In the genomic region with DNA sequence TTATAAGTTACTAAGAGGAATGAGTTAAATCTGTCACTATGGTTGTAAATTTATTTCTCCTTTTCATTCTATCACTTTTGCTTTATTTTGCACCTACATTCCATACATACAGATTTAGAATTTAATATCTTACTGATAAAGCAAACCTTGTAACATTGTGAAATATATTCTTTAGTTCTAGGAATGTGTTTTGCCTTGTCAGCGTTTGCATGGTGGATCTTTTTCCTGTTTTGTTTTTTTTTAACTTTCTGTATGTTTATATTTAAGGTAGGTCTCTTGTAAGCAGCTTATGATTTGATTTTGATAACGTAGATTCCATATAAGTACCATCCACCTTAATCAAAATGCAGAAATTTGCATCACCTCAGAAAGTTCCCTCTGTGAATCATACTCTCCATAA, we compare ENCODE assay signal across 16 cellular contexts. TPM values are rescaled to one million over a fixed set of nuclear protein-coding genes. Genes with fewer than 3 reads are reported as not detected.
DNase-seq lines count a peak whose midpoint lies in the region; ATAC-seq, FAIRE-seq and TF ChIP-seq lines count a peak whose summit lies in the region.
"Had no signal": no experiment of that assay in that cellular context is flagged by ENCODE, and none has a peak within 500 bp of the region (broad histone marks: within the 10 kb centered on the region; RNA-seq: fewer than 3 reads in every experiment).

No MANE protein-coding gene starts in this region.

- H3K4me3 Mint-ChIP-seq in activated T-cell treated with anti-CD3 and anti-CD28 coated beads, Interleukin-2, amount 50 U/mL, for 24 hours, result no peak overlapping the region
- H3K4me3 Mint-ChIP-seq in activated T-cell treated with anti-CD3 and anti-CD28 coated beads, Interleukin-2, amount 50 U/mL, for 4 hours, result no peak overlapping the region
- H3K4me3 Mint-ChIP-seq: B cell; CD8-positive, alpha-beta T cell; H9 had no signal

- H2BK5ac ChIP-seq in IMR-90 (ENCODE audit: low read depth, low read length, poor library complexity, severe bottlenecking) (no peak overlapping the region), H1 (ENCODE audit: low read depth, low read length) (no peak overlapping the region)

- no peak overlapping the region for H3K14ac ChIP-seq in IMR-90 (replicated peaks; ENCODE audit: low read depth, low read length)
- no peak overlapping the region for H3K14ac ChIP-seq in H1 (ENCODE audit: insufficient read length)

- intact Hi-C loops in HepG2 (cut with micrococcal nuclease; ENCODE audit: unreplicated experiment) (loop anchor here (2.0 kb wide), 1 partner anchor 15 kb away; no protein-coding TSS in a partner anchor), right lobe of liver (cut with DNase I) (no loop called here), IMR-90 (cut with micrococcal nuclease) (loop anchor here (5.0 kb wide), 1 partner anchor 51 kb away; no protein-coding TSS in a partner anchor)

- 96% methylated on average over 2 of the region's 2 CpGs for WGBS in HepG2 (ENCODE audit: low lambda C conversion rate)
- WGBS in right lobe of liver (ENCODE audit: insufficient coverage, low coverage, low lambda C conversion rate, missing lambda C conversion rate), result 75% methylated on average over 2 of the region's 2 CpGs
- WGBS in IMR-90 (ENCODE audit: extremely low coverage in 2 of 2, insufficient read length in 1 of 2), 2 experiments, result no CpG with 5 or more reads among the region's 2 CpGs
- 91% methylated on average over 2 of the region's 2 CpGs; no CpG with 5 or more reads in 1 of the 2 experiments for WGBS in H1 (ENCODE audit: extremely low coverage in 1 of 2, insufficient coverage in 1 of 2, insufficient read length in 1 of 2, insufficient replicate concordance in 2 of 2, low coverage in 1 of 2, low lambda C conversion rate in 2 of 2, missing lambda C conversion rate in 1 of 2), 2 experiments

- H2BK120ac ChIP-seq in IMR-90 (ENCODE audit: low read depth, low read length) (no peak overlapping the region), H1 (replicated peaks; ENCODE audit: low read depth, low read length) (no peak overlapping the region)

- no peak overlapping the region for H2AK5ac ChIP-seq in IMR-90 (ENCODE audit: low read depth, low read length)
- no peak overlapping the region for H2AK5ac ChIP-seq in H1 (ENCODE audit: low read depth, low read length)

- DNase-seq in activated T-cell treated with anti-CD3 and anti-CD28 coated beads, Interleukin-2, amount 50 U/mL, for 24 hours, result no peak
- no peak for DNase-seq in activated T-cell treated with anti-CD3 and anti-CD28 coated beads, Interleukin-2, amount 50 U/mL, for 4 hours
- no peak for DNase-seq in HepG2 (ENCODE audit: low spot score)
- DNase-seq in right lobe of liver, result no peak
- no peak for DNase-seq in IMR-90
- no peak for DNase-seq in H1 (ENCODE audit: low read depth in 1 of 2, low spot score in 2 of 2)
- DNase-seq: 8988T; Calu3; CD8-positive, alpha-beta T cell; DMS79 treated with DMSO at 0.1 percent for 48 hours; GF-D8; GOT3; H9 had no signal

- H3K23me2 ChIP-seq in H1 (ENCODE audit: low read depth, low read length), result no peaks in the 10 kb centered on the region

- peak overlapping the region; percentile 23 for H3K27ac Mint-ChIP-seq in activated T-cell treated with anti-CD3 and anti-CD28 coated beads, Interleukin-2, amount 50 U/mL, for 24 hours
- H3K27ac Mint-ChIP-seq: B cell; CD8-positive, alpha-beta T cell; H9 had no signal

- TF ChIP-seq EP300 in HepG2 (IDR thresholded peaks at IDR 0.05; ENCODE audit: low read depth in 2 of 2, low read length in 2 of 2) (no peak), HepG2 (CRISPR knock-in tag; IDR thresholded peaks at IDR 0.05; ENCODE audit: borderline replicate concordance) (no peak), H1 (IDR thresholded peaks at IDR 0.05; ENCODE audit: borderline replicate concordance in 1 of 2, low read depth in 2 of 2, low read length in 2 of 2) (no peak)

- ATAC-seq in activated T-cell treated with anti-CD3 and anti-CD28 coated beads, Interleukin-2, amount 50 U/mL, for 4 hours, result no peak
- ATAC-seq in HepG2 (no peak), right lobe of liver (no peak), IMR-90 (ENCODE audit: low read depth) (no peak), GM21619 (IDR thresholded peaks at IDR 0.05; ENCODE audit: unreplicated experiment) (no peak)
- ATAC-seq: CD8-positive, alpha-beta T cell had no signal

- TF ChIP-seq CTCF in HepG2 (CRISPR knock-in tag; IDR thresholded peaks at IDR 0.05) (no peak), right lobe of liver (IDR thresholded peaks at IDR 0.05) (no peak), IMR-90 (conservative IDR thresholded peaks at IDR 0.05; ENCODE audit: low read depth, low read length) (no peak), H1 (IDR thresholded peaks at IDR 0.05; ENCODE audit: control extremely low read depth in 1 of 3, insufficient read depth in 1 of 3, low read depth in 1 of 3, low read length in 3 of 3) (no peak)

- no peak for TF ChIP-seq RAD21 in HepG2 (CRISPR knock-in tag; IDR thresholded peaks at IDR 0.05)
- no peak for TF ChIP-seq RAD21 in IMR-90 (IDR thresholded peaks at IDR 0.05; ENCODE audit: low read length)
- TF ChIP-seq RAD21 in H1 (IDR thresholded peaks at IDR 0.05 in 1 of 2, conservative IDR thresholded peaks at IDR 0.05 in 1 of 2; ENCODE audit: low read depth in 2 of 2, low read length in 2 of 2), result no peak

- no peak overlapping the region for H3K18ac ChIP-seq in IMR-90 (ENCODE audit: low read depth, low read length)
- H3K18ac ChIP-seq in H1 (ENCODE audit: extremely low read depth, low read length), result no peak overlapping the region

- TF ChIP-seq POLR2A in HepG2 (IDR thresholded peaks at IDR 0.05; ENCODE audit: insufficient read depth in 1 of 2, low read depth in 2 of 2, low read length in 2 of 2) (no peak), right lobe of liver (IDR thresholded peaks at IDR 0.05) (no peak), IMR-90 (IDR thresholded peaks at IDR 0.05; ENCODE audit: low read depth, low read length) (no peak), H1 (IDR thresholded peaks at IDR 0.05; ENCODE audit: control extremely low read depth in 1 of 2, low read depth in 2 of 2, low read length in 2 of 2) (no peak)

- H3K79me2 ChIP-seq in HepG2 (ENCODE audit: insufficient read depth, low read length), result peaks cover 44% of the 10 kb centered on the region
- peaks cover 0 to 68% of the 10 kb centered on the region in 2 experiments; a peak in 2 of 4 replicates for H3K79me2 ChIP-seq in H1 (ENCODE audit: control insufficient read depth in 1 of 2, insufficient read depth in 2 of 2, low read length in 2 of 2)

- H3K9me3 ChIP-seq in HepG2 (ENCODE audit: low read length) (no peaks in the 10 kb centered on the region), right lobe of liver (no peaks in the 10 kb centered on the region), IMR-90 (ENCODE audit: control insufficient read depth, insufficient read depth, low read length) (no peaks in the 10 kb centered on the region), H1 (ENCODE audit: insufficient read depth in 2 of 2, low read depth in 1 of 2, low read length in 1 of 2) (no peaks in the 10 kb centered on the region)
- H3K9me3 ChIP-seq: BLaER1 treated with 17β-estradiol and CSF1 and Interleukin-3, amounts not matched to agents 10 nM and 100 nM had no signal

- no peak overlapping the region for H4K91ac ChIP-seq in IMR-90 (ENCODE audit: insufficient read depth, low read depth, low read length)
- H4K91ac ChIP-seq in H1 (replicated peaks; ENCODE audit: insufficient read length, low read length), result no peak overlapping the region

- H3K9me3 Mint-ChIP-seq in activated T-cell treated with anti-CD3 and anti-CD28 coated beads, Interleukin-2, amount 50 U/mL, for 24 hours, result no peaks in the 10 kb centered on the region
- H3K9me3 Mint-ChIP-seq in activated T-cell treated with anti-CD3 and anti-CD28 coated beads, Interleukin-2, amount 50 U/mL, for 4 hours, result no peaks in the 10 kb centered on the region
- H3K9me3 Mint-ChIP-seq: CD8-positive, alpha-beta T cell; H9 had no signal

- H2BK15ac ChIP-seq in IMR-90 (ENCODE audit: low read depth, low read length), result no peak overlapping the region
- no peak overlapping the region for H2BK15ac ChIP-seq in H1 (ENCODE audit: low read length)

- in situ Hi-C loops in HepG2 (cut with HindIII; ENCODE audit: extremely low pct_ligation_motif_present, low pct_unique_long_range_greater_than_20kb), result no loop called here
- in situ Hi-C loops in IMR-90 (cut with MboI; ENCODE audit: low sequenced_read_pairs), result no loop called here

- no peak overlapping the region for H3K56ac ChIP-seq in IMR-90 (ENCODE audit: extremely low read depth, insufficient read depth, low read length)
- no peak overlapping the region for H3K56ac ChIP-seq in H1 (replicated peaks; ENCODE audit: insufficient read length, low read depth, low read length)

- POLR2A ChIA-PET in HepG2 (lab: Yijun Ruan, JAX) (no interaction called here), IMR-90 (lab: Charles Lee; ENCODE audit: unreplicated experiment) (no interaction called here), H1 (lab: Charles Lee; ENCODE audit: partially characterized antibody) (no interaction called here)

- H4K20me1 ChIP-seq in HepG2 (ENCODE audit: insufficient read depth, low read length) (no peaks in the 10 kb centered on the region; the same call in 1 of the 2 replicates), IMR-90 (ENCODE audit: insufficient read depth, low read length) (peaks cover 52% of the 10 kb centered on the region), H1 (replicated peaks in 1 of 2; ENCODE audit: control insufficient read depth in 1 of 2, insufficient read depth in 2 of 2, low read length in 2 of 2) (no peaks in the 10 kb centered on the region)

- H3K4ac ChIP-seq in IMR-90 (ENCODE audit: low read depth, low read length), result no peak overlapping the region
- H3K4ac ChIP-seq in H1 (replicated peaks; ENCODE audit: insufficient read length, low read depth, low read length), result no peak overlapping the region

- H3K27me3 Mint-ChIP-seq in activated T-cell treated with anti-CD3 and anti-CD28 coated beads, Interleukin-2, amount 50 U/mL, for 24 hours, result no peaks in the 10 kb centered on the region
- H3K27me3 Mint-ChIP-seq in activated T-cell treated with anti-CD3 and anti-CD28 coated beads, Interleukin-2, amount 50 U/mL, for 4 hours (ENCODE audit: low read depth), result no peaks in the 10 kb centered on the region
- H3K27me3 Mint-ChIP-seq: B cell had no signal

- peaks cover 0 to 4% of the 10 kb centered on the region in 2 experiments; a peak in 1 of 5 replicates for H3K36me3 ChIP-seq in HepG2 (replicated peaks in 1 of 2; ENCODE audit: control insufficient read depth in 1 of 2, insufficient read depth in 2 of 2, low read length in 2 of 2)
- H3K36me3 ChIP-seq in right lobe of liver, result no peaks in the 10 kb centered on the region
- no peaks in the 10 kb centered on the region for H3K36me3 ChIP-seq in IMR-90 (ENCODE audit: control insufficient read depth, insufficient read depth, low read length)
- H3K36me3 ChIP-seq in H1 (ENCODE audit: control insufficient read depth in 2 of 4, insufficient read depth in 4 of 4, low read length in 3 of 4), result no peaks in the 10 kb centered on the region

- H3K36me3 Mint-ChIP-seq in activated T-cell treated with anti-CD3 and anti-CD28 coated beads, Interleukin-2, amount 50 U/mL, for 24 hours (ENCODE audit: low read depth), result peaks cover 35% of the 10 kb centered on the region
- H3K36me3 Mint-ChIP-seq in activated T-cell treated with anti-CD3 and anti-CD28 coated beads, Interleukin-2, amount 50 U/mL, for 4 hours (ENCODE audit: insufficient read depth), result peaks cover 12% of the 10 kb centered on the region

- H3K23ac ChIP-seq in IMR-90 (ENCODE audit: low read depth, low read length), result no peak overlapping the region
- H3K23ac ChIP-seq in H1 (ENCODE audit: insufficient read length), result no peak overlapping the region

- H3K4me2 ChIP-seq in HepG2 (ENCODE audit: low read depth, low read length) (no peak overlapping the region), IMR-90 (ENCODE audit: low read depth, low read length) (no peak overlapping the region), H1 (ENCODE audit: insufficient read depth in 1 of 2, low read depth in 2 of 2, low read length in 2 of 2) (no peak overlapping the region)

- BruUV-seq in HepG2 (replicated peaks; lab: Mats Ljungman, UMichigan) (no TSS peak), IMR-90 (replicated peaks; lab: Mats Ljungman, UMichigan) (no TSS peak)

- H4K5ac ChIP-seq in IMR-90 (ENCODE audit: low read depth, low read length) (no peak overlapping the region), H1 (ENCODE audit: insufficient read length, low read depth, low read length) (no peak overlapping the region)

- H3K79me1 ChIP-seq in IMR-90 (ENCODE audit: low read depth in 1 of 2, low read length in 2 of 2) (peaks cover 13 to 64% of the 10 kb centered on the region in 2 experiments), H1 (ENCODE audit: low read depth, low read length) (peaks cover 3% of the 10 kb centered on the region; the same call in 1 of the 2 replicates)

- H3K4me3 ChIP-seq in HepG2 (replicated peaks in 1 of 3; ENCODE audit: insufficient read depth in 1 of 3, low read depth in 2 of 3, low read length in 3 of 3), result no peak overlapping the region
- H3K4me3 ChIP-seq in right lobe of liver, result no peak overlapping the region
- H3K4me3 ChIP-seq in IMR-90 (ENCODE audit: insufficient read depth, low read depth, low read length), result no peak overlapping the region
- no peak overlapping the region for H3K4me3 ChIP-seq in H1 (ENCODE audit: extremely low read depth in 1 of 4, insufficient read depth in 2 of 4, low read depth in 3 of 4, low read length in 4 of 4)
- H3K4me3 ChIP-seq: BLaER1 treated with 17β-estradiol and CSF1 and Interleukin-3, amounts not matched to agents 10 nM and 100 nM had no signal

- no peak overlapping the region for H3K27ac ChIP-seq in HepG2 (ENCODE audit: extremely low read length, insufficient read depth, low read length)
- no peak overlapping the region for H3K27ac ChIP-seq in right lobe of liver
- H3K27ac ChIP-seq in IMR-90 (ENCODE audit: insufficient read depth, low read length), result no peak overlapping the region
- no peak overlapping the region for H3K27ac ChIP-seq in H1 (ENCODE audit: low read depth, low read length)
- H3K27ac ChIP-seq: BLaER1 treated with 17β-estradiol and CSF1 and Interleukin-3, amounts not matched to agents 10 nM and 100 nM had no signal

- H3K27me3 ChIP-seq in HepG2 (ENCODE audit: control insufficient read depth in 1 of 2, insufficient read depth in 2 of 2, low read length in 2 of 2) (no peaks in the 10 kb centered on the region), right lobe of liver (no peaks in the 10 kb centered on the region), IMR-90 (ENCODE audit: control insufficient read depth, insufficient read depth, low read length) (no peaks in the 10 kb centered on the region), H1 (replicated peaks in 1 of 4; ENCODE audit: control insufficient read depth in 3 of 4, extremely low read depth in 1 of 4, insufficient read depth in 3 of 4, low read length in 3 of 4) (no peaks in the 10 kb centered on the region)
- H3K27me3 ChIP-seq: BLaER1 treated with 17β-estradiol and CSF1 and Interleukin-3, amounts not matched to agents 10 nM and 100 nM had no signal

- dilution Hi-C loops in IMR-90 (cut with HindIII; ENCODE audit: low sequenced_read_pairs, unreplicated experiment), result no loop called here

- peaks cover 66% of the 10 kb centered on the region for H3K4me1 Mint-ChIP-seq in activated T-cell treated with anti-CD3 and anti-CD28 coated beads, Interleukin-2, amount 50 U/mL, for 24 hours (ENCODE audit: low read depth)
- H3K4me1 Mint-ChIP-seq in activated T-cell treated with anti-CD3 and anti-CD28 coated beads, Interleukin-2, amount 50 U/mL, for 4 hours (ENCODE audit: low read depth), result peaks cover 67% of the 10 kb centered on the region

- CTCF ChIA-PET in HepG2 (lab: Yijun Ruan, JAX; ENCODE audit: low intra/inter-chr PET ratio, low total read pairs) (no interaction called here), IMR-90 (lab: Yijun Ruan, JAX) (no interaction called here), H1 (lab: Charles Lee; ENCODE audit: partially characterized antibody) (no interaction called here)

- H2BK20ac ChIP-seq in IMR-90 (ENCODE audit: low read depth, low read length), result no peak overlapping the region
- H2BK20ac ChIP-seq in H1 (ENCODE audit: low read length), result no peak overlapping the region

- peaks cover 7% of the 10 kb centered on the region; the same call in 1 of the 2 replicates for H3K9me1 ChIP-seq in IMR-90 (ENCODE audit: insufficient read depth, low read length)

- H2AK9ac ChIP-seq in IMR-90 (replicated peaks; ENCODE audit: low read depth, low read length, poor library complexity), result no peak overlapping the region

- H3K9ac ChIP-seq in HepG2 (ENCODE audit: insufficient read depth, low read depth, low read length) (no peak overlapping the region), IMR-90 (ENCODE audit: low read depth, low read length) (no peak overlapping the region), H1 (replicated peaks in 1 of 4; ENCODE audit: extremely low read depth in 1 of 4, low read depth in 3 of 4, low read length in 3 of 4) (no peak overlapping the region)
- H3K9ac ChIP-seq: BLaER1 treated with 17β-estradiol and CSF1 and Interleukin-3, amounts not matched to agents 10 nM and 100 nM had no signal

- H3K4me1 ChIP-seq in HepG2 (ENCODE audit: insufficient read depth, low read length) (peaks cover 12% of the 10 kb centered on the region), right lobe of liver (peaks cover 0 to 13% (median 2%) of the 10 kb centered on the region in 4 donors), IMR-90 (ENCODE audit: control insufficient read depth, insufficient read depth, low read length) (peaks cover 5% of the 10 kb centered on the region; the same call in 1 of the 2 replicates), H1 (replicated peaks in 1 of 4; ENCODE audit: control insufficient read depth in 3 of 4, insufficient read depth in 4 of 4, low read length in 3 of 4) (peaks cover 0 to 2% (median 0%) of the 10 kb centered on the region in 4 experiments; a peak in 2 of 7 replicates)

- no peak overlapping the region for H2BK12ac ChIP-seq in H1 (ENCODE audit: low read depth, low read length)

- H4K8ac ChIP-seq in IMR-90 (ENCODE audit: low read depth in 2 of 2, low read length in 2 of 2) (no peak overlapping the region), H1 (ENCODE audit: extremely low read depth, insufficient read depth, low read length) (no peak overlapping the region)

- FAIRE-seq in HepG2 (lab: Jason Lieb, UNC) (no peak), H1 (lab: Jason Lieb, UNC) (no peak)

- H2AFZ ChIP-seq in HepG2 (ENCODE audit: low read length) (no peak overlapping the region), IMR-90 (replicated peaks; ENCODE audit: low read length, poor library complexity) (no peak overlapping the region), H1 (ENCODE audit: low read length) (no peak overlapping the region)

RNA-seq across cellular contexts. Expression of a gene that starts 16.4 kb away (rescaled TPM):
- 10 to 100 TPM; 15.9 to 17.9 (median 17.3) TPM for total RNA-seq in activated T-cell treated with anti-CD3 and anti-CD28 coated beads, Interleukin-2, amount 50 U/mL, for 4 hours
- total RNA-seq in HepG2 (2016; rRNA removed; fragmentation: Illumina TruSeq; extraction: Trizol) (11.2 and 16.2 TPM in 2 replicates), right lobe of liver (10 to 100 TPM in 2 of 6 experiments, 1 to 10 TPM in 4; 7.4 to 11.6 (median 9.5) TPM), IMR-90 (2012; rRNA removed) (8.2 and 16.1 TPM in 2 replicates)
- total RNA-seq in HepG2 (2016; cell fraction: cytosol; rRNA removed; fragmentation: Illumina TruSeq; extraction: Trizol; ENCODE audit: low read depth), result 3.2 TPM in 2 replicates
- 11.4 and 14.3 TPM in 2 replicates for total RNA-seq in HepG2 (2016; cell fraction: insoluble cytoplasmic fraction; rRNA removed; fragmentation: Illumina TruSeq; extraction: Trizol)
- total RNA-seq in HepG2 (2016; cell fraction: membrane; rRNA removed; fragmentation: Illumina TruSeq; extraction: Trizol), result 12.0 and 12.3 TPM in 2 replicates
- total RNA-seq in HepG2 (2016; cell fraction: nucleus; rRNA removed; fragmentation: Illumina TruSeq; extraction: Trizol), result 10.4 and 11.0 TPM in 2 replicates
- polyA plus RNA-seq in HepG2 (2011; rRNA removed) (10.6 and 10.7 TPM in 2 replicates), IMR-90 (2012; rRNA removed) (7.9 and 8.4 TPM in 2 replicates), H1 (2011; rRNA removed) (3.1 and 3.4 TPM in 2 replicates)
- 4.3 and 7.7 TPM in 2 replicates for polyA plus RNA-seq in HepG2 (2011; cell fraction: cytosol; rRNA removed)
- 9.1 and 10.7 TPM in 2 replicates for polyA plus RNA-seq in HepG2 (2011; cell fraction: nucleus; rRNA removed)
- 8.1 and 8.6 TPM in 2 replicates for polyA plus RNA-seq in HepG2 (2012)
- 3.2 and 4.1 TPM in 2 replicates for polyA plus RNA-seq in HepG2 (2016; cell fraction: cytosol; fragmentation: Illumina TruSeq; extraction: Trizol; ENCODE audit: low read depth)
- 11.4 and 11.5 TPM in 2 replicates for polyA plus RNA-seq in HepG2 (2016; cell fraction: insoluble cytoplasmic fraction; fragmentation: Illumina TruSeq; extraction: Trizol; ENCODE audit: low read depth)
- polyA plus RNA-seq in HepG2 (2016; cell fraction: membrane; fragmentation: Illumina TruSeq; extraction: Trizol; ENCODE audit: low read depth), result 8.1 and 10.1 TPM in 2 replicates
- 12.2 and 13.1 TPM in 2 replicates for polyA plus RNA-seq in HepG2 (2016; cell fraction: nucleus; fragmentation: Illumina TruSeq; extraction: Trizol; ENCODE audit: insufficient read depth, low read depth)
- 22.2 and 25.1 TPM in 2 replicates for polyA minus RNA-seq in HepG2 (2011; rRNA and poly(A)+ RNA removed; ENCODE audit: low replicate concordance)
- polyA minus RNA-seq in HepG2 (2011; cell fraction: cytosol; rRNA and poly(A)+ RNA removed), result 9.8 and 13.5 TPM in 2 replicates
- polyA minus RNA-seq in HepG2 (2011; cell fraction: nucleus; rRNA and poly(A)+ RNA removed), result 32.2 and 33.1 TPM in 2 replicates
- 3.4 and 4.3 TPM in 2 replicates for polyA plus RNA-seq in IMR-90 (2012; cell fraction: cytosol; rRNA removed)
- polyA plus RNA-seq in IMR-90 (2012; cell fraction: nucleus; rRNA removed; ENCODE audit: low replicate concordance), result 15.6 and 16.5 TPM in 2 replicates
- 6.2 and 6.6 TPM in 2 replicates for total RNA-seq in H1 (2021; fragmentation: NEBNext Ultra II Directional; extraction: Animal tissue kit (Norgen Biotek cat#: 25700))
- polyA plus RNA-seq in H1 (2011; cell fraction: cytosol; rRNA removed), result 2.6 TPM
- 7.6 TPM for polyA plus RNA-seq in H1 (2011; cell fraction: nucleus; rRNA removed)
- 2.2 to 3.5 TPM (median 2.8 TPM) in 4 replicates for polyA plus RNA-seq in H1 (2012, experiment 1 of 2)
- 0.45 TPM for polyA plus RNA-seq in H1 (2012, experiment 2 of 2)
- 3.6 TPM for polyA plus RNA-seq in H1 (2013, experiment 1 of 2)
- 3.2 TPM for polyA plus RNA-seq in H1 (2013, experiment 2 of 2)
- polyA minus RNA-seq in H1 (2011; rRNA and poly(A)+ RNA removed), result 8.4 and 8.9 TPM in 2 replicates
- 4.4 TPM for polyA minus RNA-seq in H1 (2011; cell fraction: cytosol; rRNA and poly(A)+ RNA removed)
- polyA minus RNA-seq in H1 (2011; cell fraction: nucleus; rRNA and poly(A)+ RNA removed), result 11.1 TPM

Comparison
In these comparisons a context has a peak if more than half of its experiments do, and no peak if none do; other contexts are left out.
1. intact Hi-C loops: an anchor here in HepG2 (2.0 kb wide) and IMR-90 (5.0 kb wide); none called in right lobe of liver.